In the genomic region with DNA sequence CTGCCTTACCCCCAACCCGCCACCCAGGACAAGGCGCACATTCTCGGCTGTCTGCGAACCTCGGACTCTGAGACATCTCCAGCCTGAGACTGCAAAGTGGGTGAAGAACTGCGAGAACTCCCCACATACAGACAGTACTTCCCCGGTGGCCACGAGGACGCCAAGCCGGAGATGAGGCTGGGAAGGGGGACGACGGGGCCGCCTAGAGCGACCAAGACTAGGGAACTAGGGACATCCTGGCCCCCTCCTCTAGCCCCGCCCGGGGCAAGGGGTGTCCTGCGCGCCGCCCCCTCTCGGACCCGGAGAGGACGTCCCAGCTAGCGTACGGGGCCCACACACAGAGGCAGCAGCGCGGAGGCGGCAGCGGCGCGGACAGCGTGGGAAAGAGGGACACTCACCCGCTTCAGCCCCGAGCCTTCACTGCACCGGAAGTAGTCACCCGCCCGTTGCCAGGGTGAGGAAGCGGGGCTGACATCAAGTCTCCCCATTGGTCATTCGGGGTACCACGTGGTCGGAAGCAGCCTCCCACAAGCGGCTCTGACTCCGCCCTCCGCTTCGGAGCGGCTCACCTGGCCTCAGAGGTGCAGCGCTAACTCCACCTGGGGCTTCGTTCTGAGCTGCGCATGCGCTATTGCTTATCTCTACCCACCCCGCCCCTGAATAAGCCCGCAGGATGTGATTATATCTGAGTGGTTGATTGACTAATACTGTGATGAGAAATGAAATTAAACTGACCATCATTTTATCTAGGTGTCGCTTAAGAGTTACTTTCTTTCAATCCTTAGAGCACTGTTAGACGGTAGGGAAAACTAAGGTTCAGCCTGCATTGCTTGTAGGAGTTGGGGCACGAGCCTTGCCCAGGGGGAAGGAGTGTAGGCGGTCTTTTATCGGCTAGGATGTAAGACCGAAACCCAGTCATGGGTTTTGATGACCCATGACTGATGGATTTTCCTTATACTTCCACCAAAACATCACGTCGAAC, we compare ENCODE assay signal across 8 cellular contexts. TPM values are rescaled to one million over a fixed set of nuclear protein-coding genes. Genes with fewer than 3 reads are reported as not detected.
DNase-seq lines count a peak whose midpoint lies in the region; ATAC-seq and TF ChIP-seq lines count a peak whose summit lies in the region.

A gene with protein sequence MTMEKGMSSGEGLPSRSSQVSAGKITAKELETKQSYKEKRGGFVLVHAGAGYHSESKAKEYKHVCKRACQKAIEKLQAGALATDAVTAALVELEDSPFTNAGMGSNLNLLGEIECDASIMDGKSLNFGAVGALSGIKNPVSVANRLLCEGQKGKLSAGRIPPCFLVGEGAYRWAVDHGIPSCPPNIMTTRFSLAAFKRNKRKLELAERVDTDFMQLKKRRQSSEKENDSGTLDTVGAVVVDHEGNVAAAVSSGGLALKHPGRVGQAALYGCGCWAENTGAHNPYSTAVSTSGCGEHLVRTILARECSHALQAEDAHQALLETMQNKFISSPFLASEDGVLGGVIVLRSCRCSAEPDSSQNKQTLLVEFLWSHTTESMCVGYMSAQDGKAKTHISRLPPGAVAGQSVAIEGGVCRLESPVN (minus strand): TSS at position 437 of the 982 bp plus-strand sequence. CDS start 8,854 bp downstream, outside the sequence.

- TF ChIP-seq CTCF in esophagus muscularis mucosa (IDR thresholded peaks at IDR 0.05) = no peak

- in situ Hi-C loops in KBM-7 (cut with MboI; ENCODE audit: low pct_unique_long_range_greater_than_20kb, low sequenced_read_pairs) = no loop called here

- H3K36me3 ChIP-seq in esophagus muscularis mucosa = no peaks in the 10 kb centered on the region

- no peaks in the 10 kb centered on the region for H3K27me3 ChIP-seq in esophagus muscularis mucosa

- TF ChIP-seq POLR2A in esophagus muscularis mucosa (IDR thresholded peaks at IDR 0.05; ENCODE audit: low read depth) = no peak

- peak; percentile 100 for ATAC-seq in GM21717 (IDR thresholded peaks at IDR 0.05; ENCODE audit: unreplicated experiment)

- peaks cover 0 to 15% (median 13%) of the 10 kb centered on the region in 4 donors for H3K4me1 ChIP-seq in esophagus muscularis mucosa

- H3K4me3 ChIP-seq in esophagus muscularis mucosa = peak within 1 kb of the TSS; percentile 68 to 96 (median 89)

- whole genome bisulfite sequencing in esophagus muscularis mucosa = 8% methylated on average over 22 of the region's 59 CpGs

- DNase-seq in DMS53 (lab: John Stamatoyannopoulos, UW) = peak; percentile 100
- DNase-seq in KBM-7 = peak; percentile 95
- DNase-seq in activated T-cell treated with anti-CD3 and anti-CD28 coated beads, Interleukin-2, amount 50 U/mL, for 48 hours = peak; percentile 96 to 97
- DNase-seq in esophagus muscularis mucosa (ENCODE audit: extremely low spot score) = peak; percentile 99
- DNase-seq in myocyte (ENCODE audit: low read depth) = peak; percentile 95
- peak; percentile 90 to 93 for DNase-seq in stimulated activated CD8-positive, alpha-beta memory T cell treated with anti-CD3 and anti-CD28 coated beads, Interleukin-7, amount 100 ng/mL, for 48 hours (ENCODE audit: extremely low read depth in 1 of 2, low read depth in 1 of 2)

- H3K27ac ChIP-seq in esophagus muscularis mucosa (replicated peaks in 1 of 4) = peak within 1 kb of the TSS; percentile 80 to 82 (median 81)

- H3K9me3 ChIP-seq in esophagus muscularis mucosa = no peaks in the 10 kb centered on the region

- no peak for TF ChIP-seq EP300 in esophagus muscularis mucosa (IDR thresholded peaks at IDR 0.05)

- intact Hi-C loops in esophagus muscularis mucosa (cut with DNase I) = loop anchor here (10.0 kb wide), 1 partner anchor 136 kb away; no protein-coding TSS in a partner anchor

TF ChIP-seq in PFSK-1, 5 proteins besides CTCF, POLR2A, EP300 and RAD21:
- no peak for TF ChIP-seq TAF1 (IDR thresholded peaks at IDR 0.05; ENCODE audit: borderline replicate concordance, insufficient read depth, low read length)
- peak; percentile 71 for TF ChIP-seq POLR2AphosphoS5 (IDR thresholded peaks at IDR 0.05; ENCODE audit: low read depth, low read length)

RNA-seq across cellular contexts. Expression of the gene that starts here (rescaled TPM):
- 2.7 TPM for polyA plus RNA-seq in PFSK-1 (2012; ENCODE audit: insufficient read length, low read depth)
- total RNA-seq in esophagus muscularis mucosa = 10 to 100 TPM; 11.6 to 15.7 (median 13.0) TPM
- 5.2 and 8.2 TPM in 2 replicates for total RNA-seq in myocyte
- 5.8 TPM for polyA plus RNA-seq in myocyte (2012)

Comparison
In these comparisons a context has a peak if more than half of its experiments do, and no peak if none do; other contexts are left out.
1. Peak in every context shown above with its lines: DNase-seq, ATAC-seq, H3K4me3 ChIP-seq and H3K27ac ChIP-seq.